In the genomic region with DNA sequence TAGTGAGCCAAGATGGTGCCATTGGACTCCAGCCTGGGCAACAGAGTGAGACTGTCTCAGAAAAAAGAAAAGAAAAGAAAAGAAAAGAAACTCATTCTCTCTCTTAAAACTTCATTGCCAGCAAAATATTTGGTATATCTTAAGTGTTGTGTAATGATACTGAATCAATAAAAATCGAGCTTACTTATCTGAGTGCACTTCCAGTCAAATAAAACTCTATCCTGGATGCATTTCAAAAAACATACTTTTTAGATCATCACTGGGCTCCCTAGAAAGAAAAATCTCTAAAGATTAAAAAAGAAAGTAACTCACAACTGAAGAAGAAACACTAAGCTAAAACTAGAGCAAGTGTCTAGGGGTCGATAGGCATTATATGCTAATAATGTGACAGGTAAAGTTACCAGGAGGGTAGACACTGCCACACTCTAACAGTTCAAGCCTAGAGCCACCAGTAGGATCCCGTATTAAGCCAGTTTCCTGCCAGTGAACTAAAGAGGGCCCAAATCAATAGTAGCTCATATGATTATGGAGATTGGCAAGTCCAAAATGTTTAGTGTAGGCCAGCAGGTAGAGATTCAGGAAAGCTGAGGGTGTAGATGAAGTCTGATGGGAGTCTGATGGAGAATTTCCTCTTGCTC, we compare ENCODE assay signal across 5 cellular contexts.
"Had no signal": no experiment of that assay in that cellular context is flagged by ENCODE, and none has a peak within 500 bp of the region (broad histone marks: within the 10 kb centered on the region; RNA-seq: fewer than 3 reads in every experiment).

No MANE protein-coding gene starts in this region.

- H3K4me2 ChIP-seq: GM23338 had no signal

- H3K9me3 Mint-ChIP-seq: GM23338, H9, IgD-negative memory B cell had no signal

- ATAC-seq: GM23338 had no signal

- H3K4me3 Mint-ChIP-seq: GM23338, H9, IgD-negative memory B cell had no signal

- H3K27ac Mint-ChIP-seq: GM23338, H9, IgD-negative memory B cell had no signal

- H3K4me1 Mint-ChIP-seq: GM23338, H9, IgD-negative memory B cell had no signal

- H3K36me3 Mint-ChIP-seq: IgD-negative memory B cell had no signal

- H3K4me3 ChIP-seq: GM23338 had no signal

- H2AFZ ChIP-seq: GM23338 had no signal

- DNase-seq: H9, HCEC 1CT, KBM-7 had no signal
